In the genomic region with DNA sequence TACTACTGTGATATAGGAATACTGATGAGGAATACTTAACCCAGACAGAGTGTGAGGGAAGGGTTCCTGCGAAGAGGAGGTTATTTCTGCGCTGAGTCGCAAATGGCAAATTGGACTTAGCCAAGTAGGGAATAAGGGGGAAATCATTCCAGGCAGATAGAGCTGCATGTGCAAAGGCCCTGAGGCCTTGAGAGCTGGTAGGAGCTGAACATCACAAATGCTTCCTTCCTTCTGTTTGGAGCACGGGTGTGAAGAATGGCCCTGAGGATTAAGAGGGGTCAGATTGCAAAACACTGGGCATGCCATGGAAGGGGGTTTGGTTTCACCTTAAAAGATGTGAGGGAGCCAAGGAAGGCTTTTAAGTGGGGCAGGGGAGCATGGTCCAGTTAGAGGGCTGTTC, we compare ENCODE assay signal across 2 cellular contexts.
TF ChIP-seq lines count a peak whose summit lies in the region.

No MANE protein-coding gene starts in this region.

TF ChIP-seq in A549, 52 proteins besides CTCF, POLR2A, EP300 and RAD21 (continued from another document):
- TF ChIP-seq, protein P1, sequence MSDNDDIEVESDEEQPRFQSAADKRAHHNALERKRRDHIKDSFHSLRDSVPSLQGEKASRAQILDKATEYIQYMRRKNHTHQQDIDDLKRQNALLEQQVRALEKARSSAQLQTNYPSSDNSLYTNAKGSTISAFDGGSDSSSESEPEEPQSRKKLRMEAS (IDR thresholded peaks at IDR 0.05), result 0 out of 2 replicates have a peak, but pooled peaks have one; percentile 8
- TF ChIP-seq, protein P2, sequence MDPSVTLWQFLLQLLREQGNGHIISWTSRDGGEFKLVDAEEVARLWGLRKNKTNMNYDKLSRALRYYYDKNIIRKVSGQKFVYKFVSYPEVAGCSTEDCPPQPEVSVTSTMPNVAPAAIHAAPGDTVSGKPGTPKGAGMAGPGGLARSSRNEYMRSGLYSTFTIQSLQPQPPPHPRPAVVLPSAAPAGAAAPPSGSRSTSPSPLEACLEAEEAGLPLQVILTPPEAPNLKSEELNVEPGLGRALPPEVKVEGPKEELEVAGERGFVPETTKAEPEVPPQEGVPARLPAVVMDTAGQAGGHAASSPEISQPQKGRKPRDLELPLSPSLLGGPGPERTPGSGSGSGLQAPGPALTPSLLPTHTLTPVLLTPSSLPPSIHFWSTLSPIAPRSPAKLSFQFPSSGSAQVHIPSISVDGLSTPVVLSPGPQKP (IDR thresholded peaks at IDR 0.05; ENCODE audit: low read depth, low read length), result no peak
- no peak for TF ChIP-seq EHMT2 (IDR thresholded peaks at IDR 0.05; ENCODE audit: low read depth)
- TF ChIP-seq ZNF302 (CRISPR knock-in tag; IDR thresholded peaks at IDR 0.05), result no peak
- no peak for TF ChIP-seq SREBF2 (IDR thresholded peaks at IDR 0.05)
- no peak for TF ChIP-seq CHD2 (IDR thresholded peaks at IDR 0.05; ENCODE audit: low read length, partially characterized antibody)
- TF ChIP-seq MYC (IDR thresholded peaks at IDR 0.05; ENCODE audit: borderline replicate concordance, low read length), result no peak
- no peak for TF ChIP-seq MAFK (IDR thresholded peaks at IDR 0.05; ENCODE audit: partially characterized antibody)
- TF ChIP-seq, protein P3, sequence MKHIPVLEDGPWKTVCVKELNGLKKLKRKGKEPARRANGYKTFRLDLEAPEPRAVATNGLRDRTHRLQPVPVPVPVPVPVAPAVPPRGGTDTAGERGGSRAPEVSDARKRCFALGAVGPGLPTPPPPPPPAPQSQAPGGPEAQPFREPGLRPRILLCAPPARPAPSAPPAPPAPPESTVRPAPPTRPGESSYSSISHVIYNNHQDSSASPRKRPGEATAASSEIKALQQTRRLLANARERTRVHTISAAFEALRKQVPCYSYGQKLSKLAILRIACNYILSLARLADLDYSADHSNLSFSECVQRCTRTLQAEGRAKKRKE (CRISPR knock-in tag; IDR thresholded peaks at IDR 0.05; ENCODE audit: low read depth), result no peak
- TF ChIP-seq KDM1A (IDR thresholded peaks at IDR 0.05; ENCODE audit: low read depth), result 0 out of 2 replicates have a peak, but pooled peaks have one; percentile 37
- TF ChIP-seq RNF2 (IDR thresholded peaks at IDR 0.05; ENCODE audit: borderline replicate concordance, low read depth), result no peak
- TF ChIP-seq, protein P4, sequence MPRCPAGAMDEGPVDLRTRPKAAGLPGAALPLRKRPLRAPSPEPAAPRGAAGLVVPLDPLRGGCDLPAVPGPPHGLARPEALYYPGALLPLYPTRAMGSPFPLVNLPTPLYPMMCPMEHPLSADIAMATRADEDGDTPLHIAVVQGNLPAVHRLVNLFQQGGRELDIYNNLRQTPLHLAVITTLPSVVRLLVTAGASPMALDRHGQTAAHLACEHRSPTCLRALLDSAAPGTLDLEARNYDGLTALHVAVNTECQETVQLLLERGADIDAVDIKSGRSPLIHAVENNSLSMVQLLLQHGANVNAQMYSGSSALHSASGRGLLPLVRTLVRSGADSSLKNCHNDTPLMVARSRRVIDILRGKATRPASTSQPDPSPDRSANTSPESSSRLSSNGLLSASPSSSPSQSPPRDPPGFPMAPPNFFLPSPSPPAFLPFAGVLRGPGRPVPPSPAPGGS (IDR thresholded peaks at IDR 0.05), result no peak
- no peak for TF ChIP-seq BHLHE40 (IDR thresholded peaks at IDR 0.05; ENCODE audit: low read depth, low read length)
- 0 out of 2 replicates have a peak, but pooled peaks have one; percentile 6 for TF ChIP-seq FOSB (CRISPR knock-in tag; IDR thresholded peaks at IDR 0.05)
- TF ChIP-seq PHF8 (IDR thresholded peaks at IDR 0.05; ENCODE audit: borderline replicate concordance, low read depth), result no peak
- peak in 1 of 2 experiments; percentile 37; a peak in 1 of 4 replicates for TF ChIP-seq CEBPB (IDR thresholded peaks at IDR 0.05)
- no peak for TF ChIP-seq ESRRA (IDR thresholded peaks at IDR 0.05; ENCODE audit: borderline replicate concordance, low read length)
- TF ChIP-seq CBX8 (IDR thresholded peaks at IDR 0.05), result no peak
- TF ChIP-seq CBX2 (IDR thresholded peaks at IDR 0.05; ENCODE audit: borderline replicate concordance, low read depth), result no peak
- no peak for TF ChIP-seq RCOR1 (IDR thresholded peaks at IDR 0.05; ENCODE audit: low read depth, low read length)
- TF ChIP-seq, protein P5, sequence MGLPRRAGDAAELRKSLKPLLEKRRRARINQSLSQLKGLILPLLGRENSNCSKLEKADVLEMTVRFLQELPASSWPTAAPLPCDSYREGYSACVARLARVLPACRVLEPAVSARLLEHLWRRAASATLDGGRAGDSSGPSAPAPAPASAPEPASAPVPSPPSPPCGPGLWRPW (IDR thresholded peaks at IDR 0.05), result no peak

TF ChIP-seq in GM23338, 12 proteins besides CTCF, POLR2A, EP300 and RAD21 (continued from another document):
- TF ChIP-seq, protein P6, sequence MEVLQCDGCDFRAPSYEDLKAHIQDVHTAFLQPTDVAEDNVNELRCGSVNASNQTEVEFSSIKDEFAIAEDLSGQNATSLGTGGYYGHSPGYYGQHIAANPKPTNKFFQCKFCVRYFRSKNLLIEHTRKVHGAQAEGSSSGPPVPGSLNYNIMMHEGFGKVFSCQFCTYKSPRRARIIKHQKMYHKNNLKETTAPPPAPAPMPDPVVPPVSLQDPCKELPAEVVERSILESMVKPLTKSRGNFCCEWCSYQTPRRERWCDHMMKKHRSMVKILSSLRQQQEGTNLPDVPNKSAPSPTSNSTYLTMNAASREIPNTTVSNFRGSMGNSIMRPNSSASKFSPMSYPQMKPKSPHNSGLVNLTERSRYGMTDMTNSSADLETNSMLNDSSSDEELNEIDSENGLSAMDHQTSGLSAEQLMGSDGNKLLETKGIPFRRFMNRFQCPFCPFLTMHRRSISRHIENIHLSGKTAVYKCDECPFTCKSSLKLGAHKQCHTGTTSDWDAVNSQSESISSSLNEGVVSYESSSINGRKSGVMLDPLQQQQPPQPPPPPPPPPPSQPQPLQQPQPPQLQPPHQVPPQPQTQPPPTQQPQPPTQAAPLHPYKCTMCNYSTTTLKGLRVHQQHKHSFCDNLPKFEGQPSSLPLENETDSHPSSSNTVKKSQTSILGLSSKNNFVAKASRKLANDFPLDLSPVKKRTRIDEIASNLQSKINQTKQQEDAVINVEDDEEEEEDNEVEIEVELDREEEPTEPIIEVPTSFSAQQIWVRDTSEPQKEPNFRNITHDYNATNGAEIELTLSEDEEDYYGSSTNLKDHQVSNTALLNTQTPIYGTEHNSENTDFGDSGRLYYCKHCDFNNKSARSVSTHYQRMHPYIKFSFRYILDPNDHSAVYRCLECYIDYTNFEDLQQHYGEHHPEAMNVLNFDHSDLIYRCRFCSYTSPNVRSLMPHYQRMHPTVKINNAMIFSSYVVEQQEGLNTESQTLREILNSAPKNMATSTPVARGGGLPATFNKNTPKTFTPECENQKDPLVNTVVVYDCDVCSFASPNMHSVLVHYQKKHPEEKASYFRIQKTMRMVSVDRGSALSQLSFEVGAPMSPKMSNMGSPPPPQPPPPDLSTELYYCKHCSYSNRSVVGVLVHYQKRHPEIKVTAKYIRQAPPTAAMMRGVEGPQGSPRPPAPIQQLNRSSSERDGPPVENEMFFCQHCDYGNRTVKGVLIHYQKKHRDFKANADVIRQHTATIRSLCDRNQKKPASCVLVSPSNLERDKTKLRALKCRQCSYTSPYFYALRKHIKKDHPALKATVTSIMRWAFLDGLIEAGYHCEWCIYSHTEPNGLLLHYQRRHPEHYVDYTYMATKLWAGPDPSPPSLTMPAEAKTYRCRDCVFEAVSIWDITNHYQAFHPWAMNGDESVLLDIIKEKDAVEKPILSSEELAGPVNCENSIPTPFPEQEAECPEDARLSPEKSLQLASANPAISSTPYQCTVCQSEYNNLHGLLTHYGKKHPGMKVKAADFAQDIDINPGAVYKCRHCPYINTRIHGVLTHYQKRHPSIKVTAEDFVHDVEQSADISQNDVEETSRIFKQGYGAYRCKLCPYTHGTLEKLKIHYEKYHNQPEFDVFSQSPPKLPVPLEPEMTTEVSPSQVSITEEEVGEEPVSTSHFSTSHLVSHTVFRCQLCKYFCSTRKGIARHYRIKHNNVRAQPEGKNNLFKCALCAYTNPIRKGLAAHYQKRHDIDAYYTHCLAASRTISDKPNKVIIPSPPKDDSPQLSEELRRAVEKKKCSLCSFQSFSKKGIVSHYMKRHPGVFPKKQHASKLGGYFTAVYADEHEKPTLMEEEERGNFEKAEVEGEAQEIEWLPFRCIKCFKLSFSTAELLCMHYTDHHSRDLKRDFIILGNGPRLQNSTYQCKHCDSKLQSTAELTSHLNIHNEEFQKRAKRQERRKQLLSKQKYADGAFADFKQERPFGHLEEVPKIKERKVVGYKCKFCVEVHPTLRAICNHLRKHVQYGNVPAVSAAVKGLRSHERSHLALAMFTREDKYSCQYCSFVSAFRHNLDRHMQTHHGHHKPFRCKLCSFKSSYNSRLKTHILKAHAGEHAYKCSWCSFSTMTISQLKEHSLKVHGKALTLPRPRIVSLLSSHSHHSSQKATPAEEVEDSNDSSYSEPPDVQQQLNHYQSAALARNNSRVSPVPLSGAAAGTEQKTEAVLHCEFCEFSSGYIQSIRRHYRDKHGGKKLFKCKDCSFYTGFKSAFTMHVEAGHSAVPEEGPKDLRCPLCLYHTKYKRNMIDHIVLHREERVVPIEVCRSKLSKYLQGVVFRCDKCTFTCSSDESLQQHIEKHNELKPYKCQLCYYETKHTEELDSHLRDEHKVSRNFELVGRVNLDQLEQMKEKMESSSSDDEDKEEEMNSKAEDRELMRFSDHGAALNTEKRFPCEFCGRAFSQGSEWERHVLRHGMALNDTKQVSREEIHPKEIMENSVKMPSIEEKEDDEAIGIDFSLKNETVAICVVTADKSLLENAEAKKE (CRISPR knock-in tag; IDR thresholded peaks at IDR 0.05), result no peak
- TF ChIP-seq, protein P7, sequence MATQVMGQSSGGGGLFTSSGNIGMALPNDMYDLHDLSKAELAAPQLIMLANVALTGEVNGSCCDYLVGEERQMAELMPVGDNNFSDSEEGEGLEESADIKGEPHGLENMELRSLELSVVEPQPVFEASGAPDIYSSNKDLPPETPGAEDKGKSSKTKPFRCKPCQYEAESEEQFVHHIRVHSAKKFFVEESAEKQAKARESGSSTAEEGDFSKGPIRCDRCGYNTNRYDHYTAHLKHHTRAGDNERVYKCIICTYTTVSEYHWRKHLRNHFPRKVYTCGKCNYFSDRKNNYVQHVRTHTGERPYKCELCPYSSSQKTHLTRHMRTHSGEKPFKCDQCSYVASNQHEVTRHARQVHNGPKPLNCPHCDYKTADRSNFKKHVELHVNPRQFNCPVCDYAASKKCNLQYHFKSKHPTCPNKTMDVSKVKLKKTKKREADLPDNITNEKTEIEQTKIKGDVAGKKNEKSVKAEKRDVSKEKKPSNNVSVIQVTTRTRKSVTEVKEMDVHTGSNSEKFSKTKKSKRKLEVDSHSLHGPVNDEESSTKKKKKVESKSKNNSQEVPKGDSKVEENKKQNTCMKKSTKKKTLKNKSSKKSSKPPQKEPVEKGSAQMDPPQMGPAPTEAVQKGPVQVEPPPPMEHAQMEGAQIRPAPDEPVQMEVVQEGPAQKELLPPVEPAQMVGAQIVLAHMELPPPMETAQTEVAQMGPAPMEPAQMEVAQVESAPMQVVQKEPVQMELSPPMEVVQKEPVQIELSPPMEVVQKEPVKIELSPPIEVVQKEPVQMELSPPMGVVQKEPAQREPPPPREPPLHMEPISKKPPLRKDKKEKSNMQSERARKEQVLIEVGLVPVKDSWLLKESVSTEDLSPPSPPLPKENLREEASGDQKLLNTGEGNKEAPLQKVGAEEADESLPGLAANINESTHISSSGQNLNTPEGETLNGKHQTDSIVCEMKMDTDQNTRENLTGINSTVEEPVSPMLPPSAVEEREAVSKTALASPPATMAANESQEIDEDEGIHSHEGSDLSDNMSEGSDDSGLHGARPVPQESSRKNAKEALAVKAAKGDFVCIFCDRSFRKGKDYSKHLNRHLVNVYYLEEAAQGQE (IDR thresholded peaks at IDR 0.05; ENCODE audit: unreplicated experiment), result no peak
- TF ChIP-seq, protein P8, sequence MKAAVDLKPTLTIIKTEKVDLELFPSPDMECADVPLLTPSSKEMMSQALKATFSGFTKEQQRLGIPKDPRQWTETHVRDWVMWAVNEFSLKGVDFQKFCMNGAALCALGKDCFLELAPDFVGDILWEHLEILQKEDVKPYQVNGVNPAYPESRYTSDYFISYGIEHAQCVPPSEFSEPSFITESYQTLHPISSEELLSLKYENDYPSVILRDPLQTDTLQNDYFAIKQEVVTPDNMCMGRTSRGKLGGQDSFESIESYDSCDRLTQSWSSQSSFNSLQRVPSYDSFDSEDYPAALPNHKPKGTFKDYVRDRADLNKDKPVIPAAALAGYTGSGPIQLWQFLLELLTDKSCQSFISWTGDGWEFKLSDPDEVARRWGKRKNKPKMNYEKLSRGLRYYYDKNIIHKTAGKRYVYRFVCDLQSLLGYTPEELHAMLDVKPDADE (IDR thresholded peaks at IDR 0.05), result no peak
- TF ChIP-seq STAT1 (IDR thresholded peaks at IDR 0.05; ENCODE audit: unreplicated experiment), result no peak
- no peak for TF ChIP-seq ZNF114 (CRISPR knock-in tag; IDR thresholded peaks at IDR 0.05)
- TF ChIP-seq EZH2 (IDR thresholded peaks at IDR 0.05; ENCODE audit: low read depth, unreplicated experiment), result no peak
